Comparison of ENCODE assay signal across 17 cellular contexts in the genomic region with DNA sequence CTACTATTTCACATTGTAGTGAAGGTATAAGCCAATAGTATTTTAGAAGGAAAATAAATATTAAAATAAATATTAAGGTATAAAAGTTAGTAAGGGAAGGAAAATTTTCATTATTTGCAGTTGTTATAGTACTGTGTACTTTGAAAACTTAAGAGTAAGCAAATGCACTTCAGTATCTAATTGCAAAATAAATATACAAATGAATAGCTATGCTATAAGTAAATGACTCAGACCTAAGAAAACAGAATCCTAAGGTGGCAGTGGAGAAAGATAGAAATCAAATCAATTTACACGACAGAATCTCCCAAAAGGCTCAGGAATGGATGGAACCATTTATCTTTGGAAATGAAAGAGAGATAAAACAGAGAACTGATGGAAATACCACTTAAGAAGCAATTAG. TPM values are rescaled to one million over a fixed set of nuclear protein-coding genes. Genes with fewer than 3 reads are reported as not detected.
DNase-seq lines count a peak whose midpoint lies in the region; TF ChIP-seq lines count a peak whose summit lies in the region.
"Had no signal": no experiment of that assay in that cellular context is flagged by ENCODE, and none has a peak within 500 bp of the region (broad histone marks: within the 10 kb centered on the region; RNA-seq: fewer than 3 reads in every experiment).

No MANE protein-coding gene starts in this region.

- H3K4me1 ChIP-seq in osteoblast (ENCODE audit: insufficient read depth, low read length): no peaks in the 10 kb centered on the region
- H3K4me1 ChIP-seq: A549; BLaER1 treated with 17β-estradiol and CSF1 and Interleukin-3, amounts not matched to agents 10 nM and 100 nM; Caco-2 had no signal

- no peak overlapping the region for H2AFZ ChIP-seq in osteoblast (ENCODE audit: low read length)

- TF ChIP-seq CTCF in osteoblast (IDR thresholded peaks at IDR 0.05; ENCODE audit: extremely low read depth, low read depth, low read length): no peak

- H3K9me3 ChIP-seq in osteoblast (ENCODE audit: low read depth, low read length): no peaks in the 10 kb centered on the region
- H3K9me3 ChIP-seq: A549; BLaER1 treated with 17β-estradiol and CSF1 and Interleukin-3, amounts not matched to agents 10 nM and 100 nM; Caco-2 had no signal

- no peak overlapping the region for H3K4me3 ChIP-seq in osteoblast (ENCODE audit: insufficient read depth, low read length)
- H3K4me3 ChIP-seq: A549; BLaER1 treated with 17β-estradiol and CSF1 and Interleukin-3, amounts not matched to agents 10 nM and 100 nM had no signal

- no peak overlapping the region for H3K27ac ChIP-seq in osteoblast (ENCODE audit: low read depth, low read length)
- H3K27ac ChIP-seq: 22Rv1; A549; BLaER1 treated with 17β-estradiol and CSF1 and Interleukin-3, amounts not matched to agents 10 nM and 100 nM; C4-2B had no signal

- H3K4me2 ChIP-seq in osteoblast (ENCODE audit: insufficient read depth, low read length): no peak overlapping the region
- H3K4me2 ChIP-seq: A549; BLaER1 treated with 17β-estradiol and CSF1 and Interleukin-3, amounts not matched to agents 10 nM and 100 nM had no signal

- H3K79me2 ChIP-seq in osteoblast (ENCODE audit: insufficient read depth, low read length): no peaks in the 10 kb centered on the region

- no peaks in the 10 kb centered on the region for H4K20me1 ChIP-seq in osteoblast (ENCODE audit: insufficient read depth, low read length)
- H4K20me1 ChIP-seq: BLaER1 treated with 17β-estradiol and CSF1 and Interleukin-3, amounts not matched to agents 10 nM and 100 nM had no signal

- DNase-seq in NCI-H1105 treated with DMSO at 0.1 percent for 48 hours (lab: John Stamatoyannopoulos, UW) (peak; percentile 13), NCI-H1105 (lab: John Stamatoyannopoulos, UW) (no peak), NCI-H69 (lab: John Stamatoyannopoulos, UW) (peak; percentile 56), osteoblast (ENCODE audit: insufficient read length, low spot score, missing footprints) (peak; percentile 58), dermis blood vessel endothelial cell (no peak), HK-2 (ENCODE audit: unreplicated experiment) (no peak)
- DNase-seq: AML-193; Caco-2; Calu3; CD4-positive, alpha-beta T cell; CD8-positive, alpha-beta T cell; DMS79 treated with DMSO at 0.1 percent for 48 hours; GF-D8 had no signal

- H3K27me3 ChIP-seq in osteoblast (ENCODE audit: insufficient read depth, low read length): no peaks in the 10 kb centered on the region
- H3K27me3 ChIP-seq: BLaER1 treated with 17β-estradiol and CSF1 and Interleukin-3, amounts not matched to agents 10 nM and 100 nM had no signal

- no peaks in the 10 kb centered on the region for H3K36me3 ChIP-seq in osteoblast (ENCODE audit: insufficient read depth, low read length)
- H3K36me3 ChIP-seq: BLaER1 treated with 17β-estradiol and CSF1 and Interleukin-3, amounts not matched to agents 10 nM and 100 nM had no signal

RNA-seq across cellular contexts. Expression of gene UBR2, which starts 24.7 kb away (rescaled TPM):
- 31.5 and 32.1 TPM in 2 replicates for total RNA-seq in osteoblast
- total RNA-seq in dermis blood vessel endothelial cell: 37.6 and 39.5 TPM in 2 replicates

Comparison
In these comparisons a context has a peak if more than half of its experiments do, and no peak if none do; other contexts are left out.
1. DNase-seq: peak in NCI-H1105 treated with DMSO at 0.1 percent for 48 hours (single experiment), NCI-H69 (single experiment) and osteoblast (single experiment); none in NCI-H1105 (single experiment), dermis blood vessel endothelial cell (single experiment) and HK-2 (single experiment).